In genomic region chr11:63814383-63814736, GRCh38 we compare ENCODE assay signal across 8 cellular contexts. TPM values are rescaled to one million over a fixed set of nuclear protein-coding genes. Genes with fewer than 3 reads are reported as not detected.
DNase-seq lines count a peak whose midpoint lies in the region; FAIRE-seq and TF ChIP-seq lines count a peak whose summit lies in the region.

No MANE protein-coding gene starts in this region.

- no peaks in the 10 kb centered on the region for H3K27me3 ChIP-seq in DOHH2 (ENCODE audit: control insufficient read depth, low read length)
- H3K27me3 ChIP-seq in endothelial cell of umbilical vein (ENCODE audit: control insufficient read depth in 2 of 2, insufficient read depth in 2 of 2, low read length in 2 of 2): no peaks in the 10 kb centered on the region
- no peaks in the 10 kb centered on the region for H3K27me3 ChIP-seq in ovary

- FAIRE-seq in endothelial cell of umbilical vein (lab: Jason Lieb, UNC): no peak

- H4K20me1 ChIP-seq in DOHH2 (ENCODE audit: control insufficient read depth, insufficient read depth, low read depth, low read length) (peaks cover 26% of the 10 kb centered on the region), endothelial cell of umbilical vein (replicated peaks; ENCODE audit: control insufficient read depth, extremely low read depth, insufficient read depth, low read length) (peaks cover 7% of the 10 kb centered on the region)

- H3K9me2 ChIP-seq in DOHH2 (replicated peaks; ENCODE audit: control insufficient read depth, low read length): no peaks in the 10 kb centered on the region

- WGBS in ovary, 3 donors: 8 to 10% (median 9%) methylated on average over 7 of the region's 7 CpGs

- peaks cover 4% of the 10 kb centered on the region for H3F3A ChIP-seq in DOHH2 (ENCODE audit: control insufficient read depth, insufficient read depth)

- H3K36me3 ChIP-seq in DOHH2 (ENCODE audit: control insufficient read depth, low read length): peaks cover 52% of the 10 kb centered on the region
- H3K36me3 ChIP-seq in endothelial cell of umbilical vein (ENCODE audit: control insufficient read depth in 2 of 2, extremely low read depth in 1 of 2, insufficient read depth in 2 of 2, low read length in 2 of 2): peaks cover 7 to 13% of the 10 kb centered on the region in 2 experiments
- no peaks in the 10 kb centered on the region for H3K36me3 ChIP-seq in ovary

- H3K9me3 ChIP-seq in DOHH2 (ENCODE audit: control insufficient read depth, insufficient read depth, low read length) (no peaks in the 10 kb centered on the region), endothelial cell of umbilical vein (replicated peaks; ENCODE audit: control insufficient read depth, insufficient read depth, low read length) (no peaks in the 10 kb centered on the region), ovary (no peaks in the 10 kb centered on the region)

- no peak overlapping the region for H2AFZ ChIP-seq in endothelial cell of umbilical vein (ENCODE audit: low read depth, low read length)

- H3K4me1 ChIP-seq in DOHH2 (ENCODE audit: control insufficient read depth, low read length): peaks cover 22% of the 10 kb centered on the region
- H3K4me1 ChIP-seq in endothelial cell of umbilical vein (ENCODE audit: control insufficient read depth, extremely low read depth, insufficient read depth, low read length): peaks cover 18% of the 10 kb centered on the region
- peaks cover 9% of the 10 kb centered on the region for H3K4me1 ChIP-seq in ovary (ENCODE audit: insufficient read depth)

- DNase-seq in NCI-H526 treated with DMSO at 0.1 percent for 48 hours (lab: John Stamatoyannopoulos, UW): peak; percentile 84
- peak; percentile 25 for DNase-seq in endothelial cell of umbilical vein (ENCODE audit: low read depth, low spot score)
- no peak for DNase-seq in ovary
- no peak for DNase-seq in effector CD8-positive, alpha-beta T cell (lab: John Stamatoyannopoulos, UW)
- DNase-seq in KG1 (lab: John Stamatoyannopoulos, UW): no peak
- DNase-seq in SIG-M5 (lab: John Stamatoyannopoulos, UW): no peak
- DNase-seq in activated CD8-positive, alpha-beta memory T cell treated with anti-CD3 and anti-CD28 coated beads, Interleukin-2, amount 50 U/mL, for 48 hours: no peak

- H3K4me3 ChIP-seq in DOHH2 (ENCODE audit: low read length): peak overlapping the region; percentile 92
- H3K4me3 ChIP-seq in endothelial cell of umbilical vein (replicated peaks in 1 of 3; ENCODE audit: insufficient read depth in 1 of 3, low read depth in 1 of 3, low read length in 3 of 3): peak overlapping the region; percentile 44 to 73 (median 67)
- H3K4me3 ChIP-seq in ovary: peak overlapping the region; percentile 90

- POLR2A ChIA-PET in endothelial cell of umbilical vein (lab: Charles Lee): no interaction called here

- intact Hi-C loops in endothelial cell of umbilical vein (cut with micrococcal nuclease) (no loop called here), ovary (cut with DNase I) (loop anchor here in 1 of 4 donors (5.0 kb wide), 1 partner anchor 47 kb away; the partner anchor contains the start of gene ZFTA)

- H3K9ac ChIP-seq in endothelial cell of umbilical vein (replicated peaks; ENCODE audit: extremely low read depth, insufficient read depth, low read length): peak overlapping the region; percentile 79

- H3K9me1 ChIP-seq in endothelial cell of umbilical vein (replicated peaks; ENCODE audit: control insufficient read depth, extremely low read depth, insufficient read depth, low read length): no peaks in the 10 kb centered on the region

- BruUV-seq in endothelial cell of umbilical vein (replicated peaks; lab: Mats Ljungman, UMichigan): no TSS peak

- TF ChIP-seq CTCF in DOHH2 (IDR thresholded peaks at IDR 0.05; ENCODE audit: low read depth, low read length, poor library complexity, severe bottlenecking) (no peak), endothelial cell of umbilical vein (IDR thresholded peaks at IDR 0.05; ENCODE audit: extremely low read depth in 1 of 2, insufficient read depth in 1 of 2, low read depth in 1 of 2, low read length in 2 of 2) (no peak), ovary (IDR thresholded peaks at IDR 0.05) (no peak)

- CTCF ChIA-PET in endothelial cell of umbilical vein (lab: Charles Lee): interaction anchor here (1.4 kb wide), 1 partner anchor 47 kb away, joined by 4 read pairs; the partner anchor contains the start of gene ZFTA

- H3K4me2 ChIP-seq in DOHH2 (ENCODE audit: low read length) (peak overlapping the region; percentile 86), endothelial cell of umbilical vein (ENCODE audit: insufficient read depth, low read length) (peak overlapping the region; percentile 96)

- TF ChIP-seq POLR2A in endothelial cell of umbilical vein (IDR thresholded peaks at IDR 0.05; ENCODE audit: low read depth, low read length): no peak
- no peak for TF ChIP-seq POLR2A in ovary (IDR thresholded peaks at IDR 0.05)

- TF ChIP-seq EP300 in ovary (IDR thresholded peaks at IDR 0.05): no peak

- H3K27ac ChIP-seq in DOHH2 (ENCODE audit: low read depth, low read length) (peak overlapping the region; percentile 60), endothelial cell of umbilical vein (ENCODE audit: insufficient read depth, low read depth, low read length) (no peak overlapping the region), ovary (no peak overlapping the region)

- dilution Hi-C loops in endothelial cell of umbilical vein (cut with MboI; ENCODE audit: extremely low pct_ligation_motif_present, low sequenced_read_pairs): no loop called here

- H3K79me2 ChIP-seq in DOHH2 (ENCODE audit: control insufficient read depth, low read length) (peaks cover 48% of the 10 kb centered on the region), endothelial cell of umbilical vein (ENCODE audit: control insufficient read depth, insufficient read depth, low read length) (peaks cover 46% of the 10 kb centered on the region)

TF ChIP-seq in endothelial cell of umbilical vein, 7 proteins besides CTCF, POLR2A, EP300 and RAD21:
- no peak for TF ChIP-seq MAX (IDR thresholded peaks at IDR 0.05; ENCODE audit: insufficient read depth, insufficient read length)
- no peak for TF ChIP-seq MYC (IDR thresholded peaks at IDR 0.05; ENCODE audit: low read depth, low read length)
- no peak for TF ChIP-seq EZH2 (IDR thresholded peaks at IDR 0.05; ENCODE audit: borderline replicate concordance, low read depth, low read length, severe bottlenecking)
- no peak for TF ChIP-seq JUN (IDR thresholded peaks at IDR 0.05; ENCODE audit: borderline replicate concordance, insufficient read depth, insufficient read length, low read depth)
- TF ChIP-seq POLR2AphosphoS5 (IDR thresholded peaks at IDR 0.05; ENCODE audit: insufficient read depth, low read depth, low read length): no peak
- no peak for TF ChIP-seq FOS (IDR thresholded peaks at IDR 0.05; ENCODE audit: borderline replicate concordance, insufficient read depth, low read length)
- no peak for TF ChIP-seq GATA2 (IDR thresholded peaks at IDR 0.05; ENCODE audit: insufficient read depth, insufficient read length, low read depth, low read length)

RNA-seq across cellular contexts. Expression of gene SPINDOC, which starts 1.1 kb away (rescaled TPM):
- total RNA-seq in endothelial cell of umbilical vein: 51.5 and 54.5 TPM in 2 replicates
- 29.4 and 33.8 TPM in 2 replicates for polyA plus RNA-seq in endothelial cell of umbilical vein
- 28.8 and 40.1 TPM in 2 replicates for polyA plus RNA-seq in endothelial cell of umbilical vein (2011; cell fraction: cytosol; rRNA removed)
- 25.6 and 28.9 TPM in 2 replicates for polyA plus RNA-seq in endothelial cell of umbilical vein (2011; cell fraction: nucleus; rRNA removed)
- polyA plus RNA-seq in endothelial cell of umbilical vein (2012): 38.6 and 39.9 TPM in 2 replicates
- polyA minus RNA-seq in endothelial cell of umbilical vein: 12.0 and 19.1 TPM in 2 replicates
- polyA minus RNA-seq in endothelial cell of umbilical vein (2011; cell fraction: cytosol; rRNA and poly(A)+ RNA removed): 26.4 TPM
- 6.8 and 10.4 TPM in 2 replicates for polyA minus RNA-seq in endothelial cell of umbilical vein (2011; cell fraction: nucleus; rRNA and poly(A)+ RNA removed)
- total RNA-seq in ovary: 10 to 100 TPM; 10.2 to 22.7 (median 19.5) TPM
- polyA plus RNA-seq in ovary: 10 to 100 TPM in 1 of 2 donors, 1 to 10 TPM in 1; 5.4 to 15.8 TPM

RNA-seq across cellular contexts. Expression of gene MARK2, which starts 24.6 kb away (rescaled TPM):
- total RNA-seq in endothelial cell of umbilical vein (33.4 and 34.7 TPM in 2 replicates), ovary (10 to 100 TPM; 13.5 to 27.8 (median 25.8) TPM)
- polyA plus RNA-seq in endothelial cell of umbilical vein (16.6 and 16.7 TPM in 2 replicates), ovary (10 to 100 TPM; 12.3 to 27.0 TPM)
- polyA plus RNA-seq in endothelial cell of umbilical vein (2011; cell fraction: cytosol; rRNA removed): 19.1 and 19.9 TPM in 2 replicates
- 23.1 and 28.7 TPM in 2 replicates for polyA plus RNA-seq in endothelial cell of umbilical vein (2011; cell fraction: nucleus; rRNA removed)
- polyA plus RNA-seq in endothelial cell of umbilical vein (2012): 19.7 and 21.0 TPM in 2 replicates
- polyA minus RNA-seq in endothelial cell of umbilical vein: 18.3 and 34.6 TPM in 2 replicates
- 45.0 TPM for polyA minus RNA-seq in endothelial cell of umbilical vein (2011; cell fraction: cytosol; rRNA and poly(A)+ RNA removed)
- polyA minus RNA-seq in endothelial cell of umbilical vein (2011; cell fraction: nucleus; rRNA and poly(A)+ RNA removed): 14.6 and 18.9 TPM in 2 replicates

RNA-seq across cellular contexts. Expression of gene ZFTA, which starts 45.8 kb away (rescaled TPM):
- 25.2 and 32.0 TPM in 2 replicates for total RNA-seq in endothelial cell of umbilical vein
- 9.9 and 10.5 TPM in 2 replicates for polyA plus RNA-seq in endothelial cell of umbilical vein
- 7.3 and 9.3 TPM in 2 replicates for polyA plus RNA-seq in endothelial cell of umbilical vein (2011; cell fraction: cytosol; rRNA removed)
- polyA plus RNA-seq in endothelial cell of umbilical vein (2011; cell fraction: nucleus; rRNA removed): 26.9 and 27.3 TPM in 2 replicates
- polyA plus RNA-seq in endothelial cell of umbilical vein (2012): 15.5 and 19.3 TPM in 2 replicates
- 8.2 and 10.5 TPM in 2 replicates for polyA minus RNA-seq in endothelial cell of umbilical vein
- 12.8 TPM for polyA minus RNA-seq in endothelial cell of umbilical vein (2011; cell fraction: cytosol; rRNA and poly(A)+ RNA removed)
- polyA minus RNA-seq in endothelial cell of umbilical vein (2011; cell fraction: nucleus; rRNA and poly(A)+ RNA removed): 5.7 and 8.3 TPM in 2 replicates
- 10 to 100 TPM; 22.6 to 64.4 (median 51.4) TPM for total RNA-seq in ovary
- polyA plus RNA-seq in ovary: 10 to 100 TPM; 20.2 to 23.8 TPM

Comparison
In these comparisons a context has a peak if more than half of its experiments do, and no peak if none do; other contexts are left out.
1. DNase-seq: peak in NCI-H526 treated with DMSO at 0.1 percent for 48 hours (single experiment) and endothelial cell of umbilical vein (single experiment); none in ovary (0 of 5), effector CD8-positive, alpha-beta T cell (single experiment), KG1 (single experiment), SIG-M5 (single experiment) and activated CD8-positive, alpha-beta memory T cell treated with anti-CD3 and anti-CD28 coated beads, Interleukin-2, amount 50 U/mL, for 48 hours (single experiment).
2. Peak in every context shown above with its lines, with median percentiles within 50 percentile points of each other: H3K4me3 ChIP-seq.